ENCODE assay signal across 8 cellular contexts in genomic region chr19:34173145-34173956, GRCh38. TPM values are rescaled to one million over a fixed set of nuclear protein-coding genes. Genes with fewer than 3 reads are reported as not detected.
DNase-seq lines count a peak whose midpoint lies in the region; ATAC-seq and TF ChIP-seq lines count a peak whose summit lies in the region.

No MANE protein-coding gene starts in this region.

- TF ChIP-seq POLR2A in NB4 (IDR thresholded peaks at IDR 0.05; ENCODE audit: extremely low read depth, insufficient read length): no peak

- peak overlapping the region; percentile 89 to 97 (median 97) for H3K4me3 Mint-ChIP-seq in nephron

- DNase-seq in NOMO-1 treated with DMSO at 0.1 percent for 48 hours (lab: John Stamatoyannopoulos, UW; ENCODE audit: unreplicated experiment) (peak; percentile 39), NOMO-1 (lab: John Stamatoyannopoulos, UW; ENCODE audit: unreplicated experiment in 2 of 2) (no peak), NB4 (ENCODE audit: low read depth) (peak; percentile 48), fibroblast of mammary gland (ENCODE audit: low read depth) (peak; percentile 39), aorta (peak in 1 of 2 donors; percentile 55), NCI-H446 treated with DMSO at 0.1 percent for 48 hours (lab: John Stamatoyannopoulos, UW) (no peak)
- DNase-seq in activated CD8-positive, alpha-beta memory T cell treated with anti-CD3 and anti-CD28 coated beads for 48 hours (ENCODE audit: low read depth in 2 of 3, low spot score in 2 of 3): peak in 2 of 3 experiments; percentile 4 to 15

- peak; percentile 27 for ATAC-seq in aorta (ENCODE audit: low FRiP score)

- no peaks in the 10 kb centered on the region for H3K27me3 ChIP-seq in aorta (ENCODE audit: control insufficient read depth in 1 of 2, insufficient read depth in 2 of 2, low read length in 1 of 2)

- H3K9me3 Mint-ChIP-seq in nephron: no peaks in the 10 kb centered on the region

- no peaks in the 10 kb centered on the region for H3K27me3 Mint-ChIP-seq in nephron (ENCODE audit: low read depth)

- 1 to 2% methylated on average over 26 of the region's 26 CpGs for WGBS in aorta, 2 donors

- H3K36me3 Mint-ChIP-seq in nephron (ENCODE audit: low read depth): peaks cover 11% of the 10 kb centered on the region

- TF ChIP-seq CTCF in NB4 (IDR thresholded peaks at IDR 0.05; ENCODE audit: low read depth, low read length): no peak
- TF ChIP-seq CTCF in fibroblast of mammary gland (conservative IDR thresholded peaks at IDR 0.05; ENCODE audit: control insufficient read depth, insufficient read depth, low read depth, low read length): no peak
- peak in 1 of 3 experiments; percentile 10 for TF ChIP-seq CTCF in nephron (IDR thresholded peaks at IDR 0.05; ENCODE audit: unreplicated experiment in 3 of 3)

- H3K4me1 Mint-ChIP-seq in nephron: peaks cover 42% of the 10 kb centered on the region

- H3K4me3 ChIP-seq in NB4 (ENCODE audit: low read depth, low read length) (peak overlapping the region; percentile 92), fibroblast of mammary gland (ENCODE audit: control insufficient read depth, low read depth, low read length) (peak overlapping the region; percentile 73), aorta (ENCODE audit: low read length in 2 of 2) (peak overlapping the region; percentile 90)

- intact Hi-C loops in aorta (cut with DNase I): loop anchor here in 1 of 2 donors (5.0 kb wide), 1 partner anchor 651 kb away; the partner anchor contains the start of gene PEPD

- H3K36me3 ChIP-seq in aorta (ENCODE audit: control insufficient read depth in 1 of 2, insufficient read depth in 2 of 2, low read length in 1 of 2): no peaks in the 10 kb centered on the region

- H3K27ac Mint-ChIP-seq in nephron: peak overlapping the region; percentile 98 to 100 (median 99)

- H3K9me3 ChIP-seq in aorta (ENCODE audit: control insufficient read depth, low read length): no peaks in the 10 kb centered on the region

- peaks cover 0 to 2% of the 10 kb centered on the region in 2 donors for H3K4me1 ChIP-seq in aorta (ENCODE audit: control insufficient read depth in 1 of 2, insufficient read depth in 2 of 2, low read length in 2 of 2)

- H3K27ac ChIP-seq in aorta (ENCODE audit: low read depth in 1 of 2, low read length in 2 of 2): peak overlapping the region; percentile 76 to 88

RNA-seq across cellular contexts. Expression of gene LSM14A, which starts 1.0 kb away (rescaled TPM):
- 100 to 1,000 TPM in 1 of 2 donors, 10 to 100 TPM in 1; 86.5 to 108 TPM for total RNA-seq in aorta
- polyA plus RNA-seq in aorta: 10 to 100 TPM; 80.4 to 88.5 TPM

Comparison
In these comparisons a context has a peak if more than half of its experiments do, and no peak if none do; other contexts are left out.
1. DNase-seq: peak in NOMO-1 treated with DMSO at 0.1 percent for 48 hours (single experiment), NB4 (single experiment), activated CD8-positive, alpha-beta memory T cell treated with anti-CD3 and anti-CD28 coated beads for 48 hours (2 of 3) and fibroblast of mammary gland (single experiment); none in NOMO-1 (0 of 2) and NCI-H446 treated with DMSO at 0.1 percent for 48 hours (single experiment).
2. Peak in every context shown above with its lines, with median percentiles within 50 percentile points of each other: H3K4me3 ChIP-seq.